Comparison of ENCODE assay signal across 8 cellular contexts in the genomic region with DNA sequence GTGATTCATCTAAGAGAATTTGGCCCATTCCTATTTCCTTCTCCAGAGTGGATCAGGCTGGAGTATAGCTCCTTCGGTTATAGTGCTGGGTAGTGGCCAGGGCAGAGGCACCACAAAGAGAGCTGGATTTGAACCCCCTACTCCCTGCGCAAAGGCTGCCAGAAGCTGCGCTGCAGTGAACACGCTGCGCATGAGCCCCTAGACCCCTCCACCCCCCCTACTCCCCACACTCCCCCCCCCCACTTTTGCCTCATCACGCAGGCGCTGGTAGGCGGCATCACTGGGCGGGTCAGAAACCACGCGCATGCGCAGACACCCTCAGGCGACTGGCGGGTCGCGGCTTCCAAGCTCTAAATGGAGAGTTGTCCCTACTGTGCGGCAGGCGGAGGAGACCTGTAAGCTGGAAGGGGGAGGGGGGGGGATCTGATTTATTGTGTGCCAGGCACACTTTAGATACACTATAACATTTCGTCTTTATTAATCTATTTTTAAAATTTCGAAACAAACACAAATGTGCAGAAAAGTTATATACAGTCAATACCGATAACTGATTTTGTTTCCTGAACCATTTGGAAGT. TPM values are rescaled to one million over a fixed set of nuclear protein-coding genes. Genes with fewer than 3 reads are reported as not detected.
DNase-seq lines count a peak whose midpoint lies in the region; ATAC-seq and TF ChIP-seq lines count a peak whose summit lies in the region.

No MANE protein-coding gene starts in this region.

- peaks cover 6% of the 10 kb centered on the region for H3K4me1 ChIP-seq in HUES48 (ENCODE audit: control insufficient read depth, insufficient read depth, low read length)
- peaks cover 45% of the 10 kb centered on the region for H3K4me1 ChIP-seq in OCI-LY1 (ENCODE audit: insufficient read depth, low read length, severe bottlenecking)
- peaks cover 28% of the 10 kb centered on the region for H3K4me1 ChIP-seq in mononuclear cell (ENCODE audit: insufficient read depth, low read length)

- TF ChIP-seq POLR2A in GM18505 (IDR thresholded peaks at IDR 0.05; ENCODE audit: borderline replicate concordance, extremely low read depth, insufficient read depth, insufficient read length), result peak; percentile 16

- H3K27ac ChIP-seq in HUES48 (ENCODE audit: low read depth, low read length) (peak overlapping the region; percentile 74), OCI-LY1 (ENCODE audit: low read depth, low read length, poor library complexity, severe bottlenecking) (peak overlapping the region; percentile 77), epithelial cell of prostate (peak overlapping the region; percentile 59)

- peak overlapping the region; percentile 78 for H2AFZ ChIP-seq in OCI-LY1 (ENCODE audit: low read length)

- peaks cover 18% of the 10 kb centered on the region for H3K36me3 ChIP-seq in HUES48 (ENCODE audit: control insufficient read depth, insufficient read depth, low read length)
- H3K36me3 ChIP-seq in OCI-LY1 (ENCODE audit: insufficient read depth, low read length), result peaks cover 20% of the 10 kb centered on the region

- H3K27me3 ChIP-seq in HUES48 (ENCODE audit: control insufficient read depth, insufficient read depth, low read length), result no peaks in the 10 kb centered on the region
- no peaks in the 10 kb centered on the region for H3K27me3 ChIP-seq in OCI-LY1 (ENCODE audit: insufficient read depth, low read length)
- H3K27me3 ChIP-seq in mononuclear cell (ENCODE audit: insufficient read depth, low read length), result no peaks in the 10 kb centered on the region

- 0 out of 2 replicates have a peak overlapping the region, but pooled peaks have one; percentile 12 for H3K9ac ChIP-seq in HUES48 (ENCODE audit: low read depth, low read length)
- H3K9ac ChIP-seq in OCI-LY1 (ENCODE audit: low read length), result peak overlapping the region; percentile 70

- DNase-seq in activated T-cell treated with anti-CD3 and anti-CD28 coated beads for 24 hours (ENCODE audit: low read depth) (peak; percentile 87), epithelial cell of prostate (ENCODE audit: low read depth, low spot score) (no peak), cortex of kidney (lab: John Stamatoyannopoulos, UW) (no peak)
- DNase-seq in stimulated activated CD8-positive, alpha-beta memory T cell treated with anti-CD3 and anti-CD28 coated beads, Interleukin-2, amount 100 ng/mL, for 1 hour (ENCODE audit: low read depth in 2 of 2), result peak; percentile 77 to 85

- H4K20me1 ChIP-seq in OCI-LY1 (ENCODE audit: insufficient read depth, low read length), result no peaks in the 10 kb centered on the region

- H3K79me2 ChIP-seq in OCI-LY1 (ENCODE audit: insufficient read depth, low read length), result peaks cover 16% of the 10 kb centered on the region; the same call in 1 of the 2 replicates

- peak; percentile 39 for ATAC-seq in GM18505 (IDR thresholded peaks at IDR 0.05; ENCODE audit: unreplicated experiment)

- 0 out of 2 replicates have a peak, but pooled peaks cover 9% of the 10 kb centered on the region for H3F3A ChIP-seq in OCI-LY1 (ENCODE audit: insufficient read depth, low read length)

- no peaks in the 10 kb centered on the region for H3K9me3 ChIP-seq in HUES48 (ENCODE audit: control insufficient read depth, insufficient read depth, low read length)
- H3K9me3 ChIP-seq in OCI-LY1 (ENCODE audit: low read length), result no peaks in the 10 kb centered on the region
- no peaks in the 10 kb centered on the region for H3K9me3 ChIP-seq in mononuclear cell (ENCODE audit: low read depth, low read length)

- H3K4me3 ChIP-seq in HUES48 (ENCODE audit: low read depth, low read length) (peak overlapping the region; percentile 52), OCI-LY1 (ENCODE audit: low read depth, low read length, poor library complexity, severe bottlenecking) (peak overlapping the region; percentile 73), mononuclear cell (ENCODE audit: low read length) (peak overlapping the region; percentile 40)

- no peaks in the 10 kb centered on the region for H3K9me2 ChIP-seq in OCI-LY1 (ENCODE audit: low read depth, low read length)

- TF ChIP-seq CTCF in OCI-LY1 (IDR thresholded peaks at IDR 0.05; ENCODE audit: low read length), result no peak

- H3K4me2 ChIP-seq in OCI-LY1 (ENCODE audit: low read length), result peak overlapping the region; percentile 81

RNA-seq across cellular contexts. Expression of a gene that starts 38.7 kb away (rescaled TPM):
- total RNA-seq in mononuclear cell, result 162 TPM

RNA-seq across cellular contexts. Expression of a gene that starts 58.0 kb away (rescaled TPM):
- not detected for total RNA-seq in mononuclear cell

Comparison
In these comparisons a context has a peak if more than half of its experiments do, and no peak if none do; other contexts are left out.
1. DNase-seq: peak in activated T-cell treated with anti-CD3 and anti-CD28 coated beads for 24 hours (single experiment) and stimulated activated CD8-positive, alpha-beta memory T cell treated with anti-CD3 and anti-CD28 coated beads, Interleukin-2, amount 100 ng/mL, for 1 hour (2 of 2); none in epithelial cell of prostate (single experiment) and cortex of kidney (single experiment).
2. Peak in every context shown above with its lines, with median percentiles within 50 percentile points of each other: H3K27ac ChIP-seq and H3K4me3 ChIP-seq.